In genomic region chr12:51867796-51868428, GRCh38 we compare ENCODE assay signal across 24 cellular contexts. TPM values are rescaled to one million over a fixed set of nuclear protein-coding genes. Genes with fewer than 3 reads are reported as not detected.
DNase-seq lines count a peak whose midpoint lies in the region; ATAC-seq, FAIRE-seq and TF ChIP-seq lines count a peak whose summit lies in the region.
"Had no signal": no experiment of that assay in that cellular context is flagged by ENCODE, and none has a peak within 500 bp of the region (broad histone marks: within the 10 kb centered on the region; RNA-seq: fewer than 3 reads in every experiment).

No MANE protein-coding gene starts in this region.

- no peaks in the 10 kb centered on the region for H3K79me2 ChIP-seq in mesendoderm (ENCODE audit: control insufficient read depth, insufficient read depth, low read length)

- H3K27me3 ChIP-seq in CD8-positive, alpha-beta memory T cell (ENCODE audit: insufficient read depth, low read length, poor library complexity, severe bottlenecking), result peaks cover 55% of the 10 kb centered on the region
- H3K27me3 ChIP-seq in WERI-Rb-1 (ENCODE audit: insufficient read depth, low read depth, severe bottlenecking) (no peaks in the 10 kb centered on the region), mesendoderm (ENCODE audit: insufficient read depth, low read length, poor library complexity) (peaks cover 5% of the 10 kb centered on the region)
- H3K27me3 ChIP-seq: testis had no signal

- no peak for FAIRE-seq in kidney (lab: Jason Lieb, UNC)

- POLR2A ChIA-PET in CD8-positive, alpha-beta memory T cell (lab: Charles Lee), result no interaction called here

- peaks cover 8% of the 10 kb centered on the region for H3K4me1 ChIP-seq in CD8-positive, alpha-beta memory T cell (ENCODE audit: insufficient read depth, low read length)
- H3K4me1 ChIP-seq in kidney (ENCODE audit: control insufficient read depth in 1 of 2, insufficient read depth in 1 of 2, low read depth in 1 of 2, low read length in 2 of 2), result peaks cover 0 to 27% of the 10 kb centered on the region in 2 donors
- H3K4me1 ChIP-seq in mesendoderm (ENCODE audit: control insufficient read depth, low read depth, low read length), result peaks cover 5% of the 10 kb centered on the region

- CTCF ChIA-PET in CD8-positive, alpha-beta memory T cell (lab: Charles Lee), result no interaction called here

- H2AK5ac ChIP-seq in mesendoderm (ENCODE audit: low read length), result no peak overlapping the region

- H3K4me3 ChIP-seq in CD8-positive, alpha-beta memory T cell (ENCODE audit: low read length), result no peak overlapping the region
- H3K4me3 ChIP-seq in WERI-Rb-1 (ENCODE audit: low read depth, low read length) (peak overlapping the region; percentile 56), kidney (ENCODE audit: low read length in 2 of 2) (no peak overlapping the region), mesendoderm (ENCODE audit: low read length) (no peak overlapping the region)

- no peak for ATAC-seq in GM19397 (IDR thresholded peaks at IDR 0.05; ENCODE audit: unreplicated experiment)
- ATAC-seq: activated CD8-positive, alpha-beta T cell treated with anti-CD3 and anti-CD28 coated beads for 36 hours; activated naive CD4-positive, alpha-beta T cell treated with anti-CD3 and anti-CD28 coated beads, Interleukin-2, amount 50 U/mL, for 72 hours; gastrocnemius medialis; stimulated activated effector memory CD8-positive, alpha-beta T cell treated with anti-CD3 and anti-CD28 coated beads, Interleukin-12 subunit alpha, Interleukin-12 subunit beta, amount 100 ng/mL, for 72 hours had no signal

- peak overlapping the region in 4 of 7 donors; percentile 21 to 50 (median 31) for H3K4me3 Mint-ChIP-seq in CD8-positive, alpha-beta memory T cell
- peak overlapping the region; percentile 47 for H3K4me3 Mint-ChIP-seq in osteocyte (ENCODE audit: unreplicated experiment)
- H3K4me3 Mint-ChIP-seq: activated CD8-positive, alpha-beta T cell treated with anti-CD3 and anti-CD28 coated beads for 36 hours had no signal

- no peak overlapping the region for H3K4me2 ChIP-seq in mesendoderm (ENCODE audit: low read length)

- intact Hi-C loops in kidney (cut with DNase I), result no loop called here

- H2BK15ac ChIP-seq in mesendoderm (replicated peaks; ENCODE audit: low read depth), result no peak overlapping the region

- no peak overlapping the region for H3K27ac ChIP-seq in CD8-positive, alpha-beta memory T cell (ENCODE audit: low read depth, low read length)
- H3K27ac ChIP-seq in WERI-Rb-1 (peak overlapping the region; percentile 92), kidney (ENCODE audit: low read depth in 2 of 2, low read length in 2 of 2) (no peak overlapping the region), mesendoderm (ENCODE audit: low read depth, low read length) (no peak overlapping the region)
- H3K27ac ChIP-seq: esophagus muscularis mucosa, gastrocnemius medialis, testis had no signal

- no peaks in the 10 kb centered on the region for H3K79me1 ChIP-seq in mesendoderm (ENCODE audit: low read length)

- TF ChIP-seq CTCF in WERI-Rb-1 (IDR thresholded peaks at IDR 0.05; ENCODE audit: low read depth, low read length) (no peak), kidney (IDR thresholded peaks at IDR 0.05; ENCODE audit: borderline replicate concordance, extremely low read depth, insufficient read depth) (no peak), osteocyte (IDR thresholded peaks at IDR 0.05) (no peak)

- H3K9ac ChIP-seq in kidney (ENCODE audit: low read length in 2 of 2) (no peak overlapping the region), mesendoderm (ENCODE audit: low read length) (no peak overlapping the region)

- no peak overlapping the region for H2BK120ac ChIP-seq in mesendoderm (ENCODE audit: low read depth, low read length)

- H3K4me1 Mint-ChIP-seq in CD8-positive, alpha-beta memory T cell, result peaks cover 2 to 30% (median 11%) of the 10 kb centered on the region in 3 donors
- H3K4me1 Mint-ChIP-seq in osteocyte (ENCODE audit: unreplicated experiment), result peaks cover 58% of the 10 kb centered on the region

- H4K8ac ChIP-seq in mesendoderm (ENCODE audit: low read depth, low read length), result no peak overlapping the region

- H3K36me3 Mint-ChIP-seq in CD8-positive, alpha-beta memory T cell, result no peaks in the 10 kb centered on the region
- H3K36me3 Mint-ChIP-seq in osteocyte (ENCODE audit: unreplicated experiment), result no peaks in the 10 kb centered on the region
- H3K36me3 Mint-ChIP-seq: activated naive CD4-positive, alpha-beta T cell treated with anti-CD3 and anti-CD28 coated beads, Interleukin-2, amount 50 U/mL, for 72 hours; stimulated activated effector memory CD8-positive, alpha-beta T cell treated with anti-CD3 and anti-CD28 coated beads, Interleukin-12 subunit alpha, Interleukin-12 subunit beta, amount 100 ng/mL, for 72 hours had no signal

- H3K36me3 ChIP-seq in CD8-positive, alpha-beta memory T cell (ENCODE audit: insufficient read depth, low read length), result no peaks in the 10 kb centered on the region
- H3K36me3 ChIP-seq in WERI-Rb-1 (no peaks in the 10 kb centered on the region), kidney (ENCODE audit: control insufficient read depth in 1 of 2, insufficient read depth in 2 of 2, low read length in 2 of 2) (no peaks in the 10 kb centered on the region), mesendoderm (ENCODE audit: control insufficient read depth, insufficient read depth, low read length) (no peaks in the 10 kb centered on the region)
- H3K36me3 ChIP-seq: esophagus muscularis mucosa, gastrocnemius medialis had no signal

- peak overlapping the region in 2 of 8 donors; percentile 24 to 46 for H3K27ac Mint-ChIP-seq in CD8-positive, alpha-beta memory T cell
- no peak overlapping the region for H3K27ac Mint-ChIP-seq in osteocyte (ENCODE audit: unreplicated experiment)
- H3K27ac Mint-ChIP-seq: activated CD8-positive, alpha-beta T cell treated with anti-CD3 and anti-CD28 coated beads for 36 hours; activated naive CD4-positive, alpha-beta T cell treated with anti-CD3 and anti-CD28 coated beads, Interleukin-2, amount 50 U/mL, for 72 hours; stimulated activated effector memory CD8-positive, alpha-beta T cell treated with anti-CD3 and anti-CD28 coated beads, Interleukin-12 subunit alpha, Interleukin-12 subunit beta, amount 100 ng/mL, for 72 hours had no signal

- no peak overlapping the region for H3K4ac ChIP-seq in mesendoderm (ENCODE audit: low read depth, low read length)

- no peak overlapping the region for H2BK5ac ChIP-seq in mesendoderm (ENCODE audit: low read length)

- H3K18ac ChIP-seq in mesendoderm (ENCODE audit: low read length), result no peak overlapping the region

- DNase-seq in CD8-positive, alpha-beta memory T cell, result peak in 1 of 5 donors; percentile 31
- DNase-seq in WERI-Rb-1 (no peak), kidney (peak; percentile 69), osteocyte (ENCODE audit: extremely low spot score, unreplicated experiment) (no peak), mesendoderm (no peak), midbrain (lab: John Stamatoyannopoulos, UW) (no peak), amygdala (lab: John Stamatoyannopoulos, UW) (no peak)
- DNase-seq: activated CD8-positive, alpha-beta T cell treated with anti-CD3 and anti-CD28 coated beads for 36 hours; effector CD8-positive, alpha-beta T cell; gastrocnemius medialis; mammary epithelial cell; NCI-H1048; NCI-H1930; T1000; testis had no signal

- peaks cover 41 to 73% of the 10 kb centered on the region in 2 donors for H3K27me3 Mint-ChIP-seq in CD8-positive, alpha-beta memory T cell
- H3K27me3 Mint-ChIP-seq in osteocyte (ENCODE audit: unreplicated experiment), result peaks cover 5% of the 10 kb centered on the region

- no peaks in the 10 kb centered on the region for H3K9me3 ChIP-seq in CD8-positive, alpha-beta memory T cell (ENCODE audit: low read length)
- H3K9me3 ChIP-seq in WERI-Rb-1 (ENCODE audit: severe bottlenecking) (no peaks in the 10 kb centered on the region), kidney (ENCODE audit: control insufficient read depth in 1 of 2, low read length in 2 of 2) (no peaks in the 10 kb centered on the region)
- H3K9me3 ChIP-seq: esophagus muscularis mucosa, gastrocnemius medialis, testis had no signal

- WGBS in mesendoderm (ENCODE audit: extremely low coverage, insufficient coverage, low lambda C conversion rate), result no CpG with 5 or more reads among the region's 12 CpGs

- no peak overlapping the region for H3K23ac ChIP-seq in mesendoderm (ENCODE audit: low read length)

- H3K56ac ChIP-seq in mesendoderm (ENCODE audit: low read length), result no peak overlapping the region

- no peak overlapping the region for H4K5ac ChIP-seq in mesendoderm (ENCODE audit: low read length)

- H3K9me3 Mint-ChIP-seq in CD8-positive, alpha-beta memory T cell, result no peaks in the 10 kb centered on the region
- H3K9me3 Mint-ChIP-seq in osteocyte (ENCODE audit: unreplicated experiment), result no peaks in the 10 kb centered on the region
- H3K9me3 Mint-ChIP-seq: activated CD8-positive, alpha-beta T cell treated with anti-CD3 and anti-CD28 coated beads for 36 hours; activated naive CD4-positive, alpha-beta T cell treated with anti-CD3 and anti-CD28 coated beads, Interleukin-2, amount 50 U/mL, for 72 hours; stimulated activated effector memory CD8-positive, alpha-beta T cell treated with anti-CD3 and anti-CD28 coated beads, Interleukin-12 subunit alpha, Interleukin-12 subunit beta, amount 100 ng/mL, for 72 hours had no signal

RNA-seq across cellular contexts. Expression of gene FIGNL2, which starts 19.4 kb away (rescaled TPM):
- under 1 TPM; 0.42 to 0.70 TPM for total RNA-seq in CD8-positive, alpha-beta memory T cell
- 0.12 TPM for polyA plus RNA-seq in CD8-positive, alpha-beta memory T cell
- total RNA-seq in kidney (6.1 TPM), osteocyte (0.08 TPM in 2 replicates)
- 3.1 TPM for polyA plus RNA-seq in kidney (ENCODE audit: insufficient read depth, low read depth, low replicate concordance)
- 0.77 TPM for polyA plus RNA-seq in mesendoderm (2013, experiment 1 of 2)
- 0.69 TPM for polyA plus RNA-seq in mesendoderm (2013, experiment 2 of 2)
- total RNA-seq: OCI-LY7 had no signal
- polyA plus RNA-seq: mammary epithelial cell had no signal

RNA-seq across cellular contexts. Expression of gene ANKRD33, which starts 20.0 kb away (rescaled TPM):
- not detected for total RNA-seq in CD8-positive, alpha-beta memory T cell
- polyA plus RNA-seq in CD8-positive, alpha-beta memory T cell, result not detected
- total RNA-seq in kidney, result not detected
- polyA plus RNA-seq in kidney (ENCODE audit: insufficient read depth, low read depth, low replicate concordance), result not detected
- not detected in 2 replicates for total RNA-seq in osteocyte
- polyA plus RNA-seq in mesendoderm (2013, experiment 1 of 2), result not detected
- polyA plus RNA-seq in mesendoderm (2013, experiment 2 of 2), result 0.03 TPM
- total RNA-seq: activated CD8-positive, alpha-beta T cell treated with anti-CD3 and anti-CD28 coated beads for 36 hours; activated naive CD4-positive, alpha-beta T cell treated with anti-CD3 and anti-CD28 coated beads, Interleukin-2, amount 50 U/mL, for 72 hours; esophagus muscularis mucosa; gastrocnemius medialis; LHCN-M2; mammary epithelial cell; OCI-LY7; Right ventricle myocardium inferior; skeletal muscle tissue had no signal
- polyA plus RNA-seq: mammary epithelial cell, neural cell had no signal

RNA-seq across cellular contexts. Expression of gene ACVRL1, which starts 39.4 kb away (rescaled TPM):
- total RNA-seq in CD8-positive, alpha-beta memory T cell, result under 1 TPM in 1 of 2 experiments, not detected in 1; 0.07 TPM
- polyA plus RNA-seq in CD8-positive, alpha-beta memory T cell, result not detected
- total RNA-seq in kidney (88.4 TPM), osteocyte (not detected in 2 replicates)
- 29.1 TPM for polyA plus RNA-seq in kidney (ENCODE audit: insufficient read depth, low read depth, low replicate concordance)
- polyA plus RNA-seq in mesendoderm (2013, experiment 1 of 2), result 0.21 TPM
- polyA plus RNA-seq in mesendoderm (2013, experiment 2 of 2), result 0.01 TPM
- total RNA-seq: activated CD8-positive, alpha-beta T cell treated with anti-CD3 and anti-CD28 coated beads for 36 hours; activated naive CD4-positive, alpha-beta T cell treated with anti-CD3 and anti-CD28 coated beads, Interleukin-2, amount 50 U/mL, for 72 hours; OCI-LY7 had no signal
- polyA plus RNA-seq: mammary epithelial cell, neural cell had no signal

Comparison
In these comparisons a context has a peak if more than half of its experiments do, and no peak if none do; other contexts are left out.
1. RNA of gene ACVRL1, which starts 39.4 kb away (total RNA-seq): 88.4 TPM in kidney (single experiment); 0.07 TPM in CD8-positive, alpha-beta memory T cell and not detected in osteocyte; every median in the first group is over 10 times any median in the second.